In genomic region chr1:230207598-230207997, GRCh38 we compare ENCODE assay signal across 19 cellular contexts.
DNase-seq lines count a peak whose midpoint lies in the region; ATAC-seq and TF ChIP-seq lines count a peak whose summit lies in the region.
"Had no signal": no experiment of that assay in that cellular context is flagged by ENCODE, and none has a peak within 500 bp of the region (broad histone marks: within the 10 kb centered on the region; RNA-seq: fewer than 3 reads in every experiment).

No MANE protein-coding gene starts in this region.

- H3K36me3 Mint-ChIP-seq in activated CD4-positive, alpha-beta T cell treated with anti-CD3 and anti-CD28 coated beads, Interleukin-2, amount 10 ng/mL, durations not matched to agents 24 days and 14 days (ENCODE audit: low read depth): peaks cover 41% of the 10 kb centered on the region
- peaks cover 19% of the 10 kb centered on the region for H3K36me3 Mint-ChIP-seq in central memory CD8-positive, alpha-beta T cell (ENCODE audit: insufficient read depth)
- H3K36me3 Mint-ChIP-seq in natural killer cell treated with Interleukin-12 subunit alpha and Interleukin-12 subunit beta and Interleukin-15 and Interleukin-18, amount 100 ng/mL, for 72 hours: peaks cover 17% of the 10 kb centered on the region
- H3K36me3 Mint-ChIP-seq in activated CD8-positive, alpha-beta T cell treated with anti-CD3 and anti-CD28 coated beads for 36 hours (ENCODE audit: low read depth): peaks cover 31% of the 10 kb centered on the region

- H3K4me2 ChIP-seq in BLaER1 treated with 17β-estradiol and CSF1 and Interleukin-3, amounts not matched to agents 10 nM and 100 nM: peak overlapping the region in 8 of 11 experiments; percentile 20 to 93 (median 82); a peak in 15 of 22 replicates

- no peak overlapping the region for H3K27ac ChIP-seq in BLaER1 treated with 17β-estradiol and CSF1 and Interleukin-3, amounts not matched to agents 10 nM and 100 nM

- H3K9ac ChIP-seq in BLaER1 treated with 17β-estradiol and CSF1 and Interleukin-3, amounts not matched to agents 10 nM and 100 nM: no peak overlapping the region

- H3K4me3 ChIP-seq in BLaER1 treated with 17β-estradiol and CSF1 and Interleukin-3, amounts not matched to agents 10 nM and 100 nM: no peak overlapping the region; a peak in 1 of 20 replicates
- H3K4me3 ChIP-seq: K562 had no signal

- POLR2A ChIA-PET in activated CD8-positive, alpha-beta T cell treated with anti-CD3 and anti-CD28 coated beads for 36 hours (lab: Charles Lee): no interaction called here

- no peaks in the 10 kb centered on the region for H3K9me3 ChIP-seq in BLaER1 treated with 17β-estradiol and CSF1 and Interleukin-3, amounts not matched to agents 10 nM and 100 nM (replicated peaks in 1 of 11)

- peaks cover 0 to 94% (median 28%) of the 10 kb centered on the region in 11 experiments; a peak in 14 of 22 replicates for H4K20me1 ChIP-seq in BLaER1 treated with 17β-estradiol and CSF1 and Interleukin-3, amounts not matched to agents 10 nM and 100 nM

- H3K36me3 ChIP-seq in BLaER1 treated with 17β-estradiol and CSF1 and Interleukin-3, amounts not matched to agents 10 nM and 100 nM: peaks cover 30 to 77% (median 37%) of the 10 kb centered on the region in 11 experiments

- CTCF ChIA-PET in activated CD8-positive, alpha-beta T cell treated with anti-CD3 and anti-CD28 coated beads for 36 hours (lab: Charles Lee): no interaction called here

- H3K4me1 ChIP-seq in BLaER1 treated with 17β-estradiol and CSF1 and Interleukin-3, amounts not matched to agents 10 nM and 100 nM: peaks cover 48 to 100% (median 80%) of the 10 kb centered on the region in 10 experiments

- intact Hi-C loops in activated CD4-positive, alpha-beta T cell treated with anti-CD3 and anti-CD28 coated beads, Interleukin-2, amount 10 ng/mL, durations not matched to agents 24 days and 14 days (cut with micrococcal nuclease): no loop called here
- intact Hi-C loops in activated CD8-positive, alpha-beta T cell treated with anti-CD3 and anti-CD28 coated beads for 36 hours (cut with micrococcal nuclease): no loop called here

- H3K27me3 Mint-ChIP-seq in activated CD4-positive, alpha-beta T cell treated with anti-CD3 and anti-CD28 coated beads, Interleukin-2, amount 10 ng/mL, durations not matched to agents 24 days and 14 days: no peaks in the 10 kb centered on the region
- H3K27me3 Mint-ChIP-seq in central memory CD8-positive, alpha-beta T cell: no peaks in the 10 kb centered on the region
- H3K27me3 Mint-ChIP-seq in natural killer cell treated with Interleukin-12 subunit alpha and Interleukin-12 subunit beta and Interleukin-15 and Interleukin-18, amount 100 ng/mL, for 72 hours: no peaks in the 10 kb centered on the region
- no peaks in the 10 kb centered on the region for H3K27me3 Mint-ChIP-seq in activated CD8-positive, alpha-beta T cell treated with anti-CD3 and anti-CD28 coated beads for 36 hours
- H3K27me3 Mint-ChIP-seq: B cell; CD4-positive, alpha-beta memory T cell had no signal

- ATAC-seq in central memory CD8-positive, alpha-beta T cell (replicated peaks; ENCODE audit: extremely low read depth, poor library complexity, severe bottlenecking): no peak
- no peak for ATAC-seq in natural killer cell treated with Interleukin-12 subunit alpha and Interleukin-12 subunit beta and Interleukin-15 and Interleukin-18, amount 100 ng/mL, for 72 hours
- ATAC-seq in activated CD8-positive, alpha-beta T cell treated with anti-CD3 and anti-CD28 coated beads for 36 hours: no peak
- ATAC-seq: K562 had no signal

- no peaks in the 10 kb centered on the region for H3K9me3 Mint-ChIP-seq in activated CD4-positive, alpha-beta T cell treated with anti-CD3 and anti-CD28 coated beads, Interleukin-2, amount 10 ng/mL, durations not matched to agents 24 days and 14 days
- H3K9me3 Mint-ChIP-seq in central memory CD8-positive, alpha-beta T cell: no peaks in the 10 kb centered on the region
- no peaks in the 10 kb centered on the region for H3K9me3 Mint-ChIP-seq in natural killer cell treated with Interleukin-12 subunit alpha and Interleukin-12 subunit beta and Interleukin-15 and Interleukin-18, amount 100 ng/mL, for 72 hours
- no peaks in the 10 kb centered on the region for H3K9me3 Mint-ChIP-seq in activated CD8-positive, alpha-beta T cell treated with anti-CD3 and anti-CD28 coated beads for 36 hours
- H3K9me3 Mint-ChIP-seq: CD4-positive, alpha-beta memory T cell had no signal

- peak overlapping the region; percentile 99 for H3K27ac Mint-ChIP-seq in activated CD4-positive, alpha-beta T cell treated with anti-CD3 and anti-CD28 coated beads, Interleukin-2, amount 10 ng/mL, durations not matched to agents 24 days and 14 days
- peak overlapping the region; percentile 64 for H3K27ac Mint-ChIP-seq in central memory CD8-positive, alpha-beta T cell (ENCODE audit: low read depth)
- H3K27ac Mint-ChIP-seq in natural killer cell treated with Interleukin-12 subunit alpha and Interleukin-12 subunit beta and Interleukin-15 and Interleukin-18, amount 100 ng/mL, for 72 hours: peak overlapping the region; percentile 14 to 87
- H3K27ac Mint-ChIP-seq in activated CD8-positive, alpha-beta T cell treated with anti-CD3 and anti-CD28 coated beads for 36 hours: no peak overlapping the region

- no peak for DNase-seq in activated CD4-positive, alpha-beta T cell treated with anti-CD3 and anti-CD28 coated beads, Interleukin-2, amount 10 ng/mL, durations not matched to agents 24 days and 14 days
- DNase-seq in activated CD4-positive, alpha-beta T cell treated with anti-CD3 and anti-CD28 coated beads for 48 hours: no peak
- no peak for DNase-seq in central memory CD8-positive, alpha-beta T cell (ENCODE audit: low spot score in 2 of 2)
- no peak for DNase-seq in natural killer cell treated with Interleukin-12 subunit alpha and Interleukin-12 subunit beta and Interleukin-15 and Interleukin-18, amount 100 ng/mL, for 72 hours (ENCODE audit: low spot score)
- DNase-seq in SW480 (ENCODE audit: low spot score) (no peak), kidney tubule cell (ENCODE audit: low spot score) (no peak)
- DNase-seq in activated CD8-positive, alpha-beta T cell treated with anti-CD3 and anti-CD28 coated beads for 36 hours: no peak
- DNase-seq: 8988T; CD4-positive, alpha-beta memory T cell; GDM1; HCEC 1CT; NCI-H1105; NCI-H1694; NCI-H2081 treated with DMSO at 0.1 percent for 48 hours; NCI-H510A; NCI-H774 had no signal

- H3K4me1 Mint-ChIP-seq in activated CD4-positive, alpha-beta T cell treated with anti-CD3 and anti-CD28 coated beads, Interleukin-2, amount 10 ng/mL, durations not matched to agents 24 days and 14 days: peaks cover 50% of the 10 kb centered on the region
- H3K4me1 Mint-ChIP-seq in central memory CD8-positive, alpha-beta T cell: peaks cover 38% of the 10 kb centered on the region
- H3K4me1 Mint-ChIP-seq in natural killer cell treated with Interleukin-12 subunit alpha and Interleukin-12 subunit beta and Interleukin-15 and Interleukin-18, amount 100 ng/mL, for 72 hours (ENCODE audit: low read depth in 2 of 2): peaks cover 38 to 41% of the 10 kb centered on the region in 2 donors
- H3K4me1 Mint-ChIP-seq in activated CD8-positive, alpha-beta T cell treated with anti-CD3 and anti-CD28 coated beads for 36 hours (ENCODE audit: low read depth): peaks cover 40% of the 10 kb centered on the region

- H3K4me3 Mint-ChIP-seq in activated CD4-positive, alpha-beta T cell treated with anti-CD3 and anti-CD28 coated beads, Interleukin-2, amount 10 ng/mL, durations not matched to agents 24 days and 14 days: no peak overlapping the region
- no peak overlapping the region for H3K4me3 Mint-ChIP-seq in central memory CD8-positive, alpha-beta T cell
- no peak overlapping the region for H3K4me3 Mint-ChIP-seq in natural killer cell treated with Interleukin-12 subunit alpha and Interleukin-12 subunit beta and Interleukin-15 and Interleukin-18, amount 100 ng/mL, for 72 hours
- no peak overlapping the region for H3K4me3 Mint-ChIP-seq in activated CD8-positive, alpha-beta T cell treated with anti-CD3 and anti-CD28 coated beads for 36 hours

- H3K27me3 ChIP-seq in BLaER1 treated with 17β-estradiol and CSF1 and Interleukin-3, amounts not matched to agents 10 nM and 100 nM: no peaks in the 10 kb centered on the region

- no peak for TF ChIP-seq CTCF in activated CD8-positive, alpha-beta T cell treated with anti-CD3 and anti-CD28 coated beads for 36 hours (IDR thresholded peaks at IDR 0.05)
